ENCODE assay signal across 1 cellular context in the genomic region with DNA sequence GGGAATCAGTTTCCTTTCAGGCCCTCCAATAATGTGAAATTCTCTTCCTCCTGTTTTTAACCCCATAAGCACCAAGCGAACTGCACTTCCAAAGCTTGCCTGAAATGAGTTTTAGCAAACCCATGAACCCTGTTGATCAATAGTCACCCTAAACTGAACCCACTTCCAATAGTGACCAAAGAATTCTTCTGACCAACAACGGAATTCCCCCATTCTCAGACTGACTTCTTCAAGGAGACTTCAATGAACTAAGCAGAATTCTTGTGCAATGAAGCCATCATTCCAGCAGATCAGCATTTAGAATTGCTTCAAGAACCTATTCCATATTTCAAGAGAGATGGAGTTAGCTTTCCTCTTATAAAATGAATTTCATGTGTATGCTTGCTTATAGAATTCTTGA.
TF ChIP-seq lines count a peak whose summit lies in the region.

No MANE protein-coding gene starts in this region.

TF ChIP-seq in HepG2, 621 proteins besides CTCF, POLR2A, EP300 and RAD21 (continued from another document):
- TF ChIP-seq, protein P1, sequence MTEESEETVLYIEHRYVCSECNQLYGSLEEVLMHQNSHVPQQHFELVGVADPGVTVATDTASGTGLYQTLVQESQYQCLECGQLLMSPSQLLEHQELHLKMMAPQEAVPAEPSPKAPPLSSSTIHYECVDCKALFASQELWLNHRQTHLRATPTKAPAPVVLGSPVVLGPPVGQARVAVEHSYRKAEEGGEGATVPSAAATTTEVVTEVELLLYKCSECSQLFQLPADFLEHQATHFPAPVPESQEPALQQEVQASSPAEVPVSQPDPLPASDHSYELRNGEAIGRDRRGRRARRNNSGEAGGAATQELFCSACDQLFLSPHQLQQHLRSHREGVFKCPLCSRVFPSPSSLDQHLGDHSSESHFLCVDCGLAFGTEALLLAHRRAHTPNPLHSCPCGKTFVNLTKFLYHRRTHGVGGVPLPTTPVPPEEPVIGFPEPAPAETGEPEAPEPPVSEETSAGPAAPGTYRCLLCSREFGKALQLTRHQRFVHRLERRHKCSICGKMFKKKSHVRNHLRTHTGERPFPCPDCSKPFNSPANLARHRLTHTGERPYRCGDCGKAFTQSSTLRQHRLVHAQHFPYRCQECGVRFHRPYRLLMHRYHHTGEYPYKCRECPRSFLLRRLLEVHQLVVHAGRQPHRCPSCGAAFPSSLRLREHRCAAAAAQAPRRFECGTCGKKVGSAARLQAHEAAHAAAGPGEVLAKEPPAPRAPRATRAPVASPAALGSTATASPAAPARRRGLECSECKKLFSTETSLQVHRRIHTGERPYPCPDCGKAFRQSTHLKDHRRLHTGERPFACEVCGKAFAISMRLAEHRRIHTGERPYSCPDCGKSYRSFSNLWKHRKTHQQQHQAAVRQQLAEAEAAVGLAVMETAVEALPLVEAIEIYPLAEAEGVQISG (CRISPR knock-in tag; IDR thresholded peaks at IDR 0.05) = no peak
- TF ChIP-seq, protein P2, sequence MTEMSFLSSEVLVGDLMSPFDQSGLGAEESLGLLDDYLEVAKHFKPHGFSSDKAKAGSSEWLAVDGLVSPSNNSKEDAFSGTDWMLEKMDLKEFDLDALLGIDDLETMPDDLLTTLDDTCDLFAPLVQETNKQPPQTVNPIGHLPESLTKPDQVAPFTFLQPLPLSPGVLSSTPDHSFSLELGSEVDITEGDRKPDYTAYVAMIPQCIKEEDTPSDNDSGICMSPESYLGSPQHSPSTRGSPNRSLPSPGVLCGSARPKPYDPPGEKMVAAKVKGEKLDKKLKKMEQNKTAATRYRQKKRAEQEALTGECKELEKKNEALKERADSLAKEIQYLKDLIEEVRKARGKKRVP (CRISPR knock-in tag; IDR thresholded peaks at IDR 0.05) = no peak
